13 cellular contexts compared by ENCODE assay signal in genomic region chr16:89710709-89711564, GRCh38. TPM values are rescaled to one million over a fixed set of nuclear protein-coding genes. Genes with fewer than 3 reads are reported as not detected.
DNase-seq lines count a peak whose midpoint lies in the region; ATAC-seq and TF ChIP-seq lines count a peak whose summit lies in the region.
"Had no signal": no experiment of that assay in that cellular context is flagged by ENCODE, and none has a peak within 500 bp of the region (broad histone marks: within the 10 kb centered on the region; RNA-seq: fewer than 3 reads in every experiment).

No MANE protein-coding gene starts in this region.

- intact Hi-C loops in right cardiac atrium (cut with DNase I) = no loop called here
- intact Hi-C loops in left cardiac atrium (cut with DNase I) = no loop called here
- intact Hi-C loops in OCI-LY7 (cut with micrococcal nuclease; ENCODE audit: unreplicated experiment) = no loop called here

- 76% methylated on average over 63 of the region's 63 CpGs for WGBS in right cardiac atrium

- BruUV-seq in OCI-LY7 (replicated peaks; lab: Mats Ljungman, UMichigan) = no TSS peak

- no peak for TF ChIP-seq CTCF in OCI-LY7 (conservative IDR thresholded peaks at IDR 0.05; ENCODE audit: low read length)

- H3K4me2 ChIP-seq in OCI-LY7 (ENCODE audit: low read length) = peak overlapping the region; percentile 21; the same call in 1 of the 2 replicates

- no peaks in the 10 kb centered on the region for H4K20me1 ChIP-seq in OCI-LY7 (ENCODE audit: insufficient read depth, low read length)

- no peak overlapping the region for H3K27ac ChIP-seq in right cardiac atrium (ENCODE audit: low read length)
- no peak overlapping the region for H3K27ac ChIP-seq in OCI-LY7 (ENCODE audit: low read depth, low read length, poor library complexity, severe bottlenecking)
- H3K27ac ChIP-seq: cardiac muscle cell, PC-9, SJSA1 had no signal

- no peaks in the 10 kb centered on the region for H3K9me3 ChIP-seq in right cardiac atrium (ENCODE audit: control insufficient read depth, low read length)
- no peaks in the 10 kb centered on the region for H3K9me3 ChIP-seq in OCI-LY7 (ENCODE audit: low read length)
- H3K9me3 ChIP-seq: SJSA1 had no signal

- peak; percentile 2 to 10 for ATAC-seq in right cardiac atrium
- no peak for ATAC-seq in left cardiac atrium
- ATAC-seq in GM21619 (IDR thresholded peaks at IDR 0.05; ENCODE audit: unreplicated experiment) = no peak
- ATAC-seq in HG03108 (IDR thresholded peaks at IDR 0.05; ENCODE audit: unreplicated experiment) = no peak

- DNase-seq in right cardiac atrium = peak in 1 of 3 donors; percentile 55
- no peak for DNase-seq in left cardiac atrium
- no peak for DNase-seq in OCI-LY7 (ENCODE audit: low spot score)
- peak; percentile 45 for DNase-seq in islet precursor cell
- DNase-seq in HT-29 (ENCODE audit: low spot score) = no peak
- no peak for DNase-seq in activated naive CD4-positive, alpha-beta T cell treated with Interleukin-2 at 50 U/mL for 16 hours
- DNase-seq: NCI-H1417 treated with DMSO at 0.1 percent for 48 hours, NCI-H748 treated with DMSO at 0.1 percent for 48 hours had no signal

- CTCF ChIA-PET in OCI-LY7 (lab: Charles Lee; ENCODE audit: unreplicated experiment) = no interaction called here

- peaks cover 16% of the 10 kb centered on the region for H3K36me3 ChIP-seq in OCI-LY7 (ENCODE audit: insufficient read depth, low read length)
- H3K36me3 ChIP-seq: cardiac muscle cell, SJSA1 had no signal

- H3K4me1 ChIP-seq in right cardiac atrium (ENCODE audit: control insufficient read depth, insufficient read depth, low read length) (no peaks in the 10 kb centered on the region), OCI-LY7 (ENCODE audit: insufficient read depth, low read length, poor library complexity, severe bottlenecking) (peaks cover 5% of the 10 kb centered on the region)

- no peak overlapping the region for H3K4me3 ChIP-seq in right cardiac atrium (ENCODE audit: low read length)
- no peak overlapping the region for H3K4me3 ChIP-seq in OCI-LY7 (ENCODE audit: low read depth, low read length, poor library complexity, severe bottlenecking)
- H3K4me3 ChIP-seq: SJSA1 had no signal

- no peaks in the 10 kb centered on the region for H3K27me3 ChIP-seq in right cardiac atrium (ENCODE audit: control insufficient read depth, insufficient read depth)
- H3K27me3 ChIP-seq: cardiac muscle cell, SJSA1 had no signal

- no peaks in the 10 kb centered on the region for H3K79me2 ChIP-seq in OCI-LY7 (ENCODE audit: insufficient read depth, low read depth, low read length)

- no peaks in the 10 kb centered on the region for H3K9me2 ChIP-seq in OCI-LY7 (ENCODE audit: insufficient read depth, low read length)

- POLR2A ChIA-PET in OCI-LY7 (lab: Charles Lee) = no interaction called here

- no peak overlapping the region for H2AFZ ChIP-seq in OCI-LY7 (ENCODE audit: low read length)

RNA-seq across cellular contexts. Expression of gene SPATA2L, which starts 9.4 kb away (rescaled TPM):
- total RNA-seq in right cardiac atrium = 1 to 10 TPM; 2.3 to 5.2 (median 3.6) TPM
- polyA plus RNA-seq in right cardiac atrium = 3.1 TPM
- 1 to 10 TPM; 4.5 to 7.1 TPM for total RNA-seq in left cardiac atrium
- total RNA-seq in OCI-LY7 (2014; rRNA removed; shearing (Covaris generic)) = 5.6 and 13.1 TPM in 2 replicates
- 6.7 and 7.2 TPM in 2 replicates for total RNA-seq in OCI-LY7 (2022)
- total RNA-seq in HT-29 (2014; rRNA removed; shearing (Covaris generic)) = 71.3 and 83.7 TPM in 2 replicates

RNA-seq across cellular contexts. Expression of gene VPS9D1, which starts 9.8 kb away (rescaled TPM):
- total RNA-seq in right cardiac atrium (10 to 100 TPM; 10.6 to 16.3 (median 14.8) TPM), left cardiac atrium (10 to 100 TPM; 11.6 to 12.6 TPM), OCI-LY7 (2022) (4.6 and 4.7 TPM in 2 replicates)
- 18.4 TPM for polyA plus RNA-seq in right cardiac atrium
- total RNA-seq in OCI-LY7 (2014; rRNA removed; shearing (Covaris generic)) = 2.0 and 3.1 TPM in 2 replicates
- 11.7 and 19.1 TPM in 2 replicates for total RNA-seq in HT-29 (2014; rRNA removed; shearing (Covaris generic))

RNA-seq across cellular contexts. Expression of gene ZNF276, which starts 10.4 kb away (rescaled TPM):
- total RNA-seq in right cardiac atrium (10 to 100 TPM; 12.4 to 16.2 (median 14.9) TPM), left cardiac atrium (10 to 100 TPM; 11.9 to 18.2 TPM), OCI-LY7 (2022) (30.0 and 30.8 TPM in 2 replicates)
- 12.1 TPM for polyA plus RNA-seq in right cardiac atrium
- 27.4 and 31.0 TPM in 2 replicates for total RNA-seq in OCI-LY7 (2014; rRNA removed; shearing (Covaris generic))
- 48.0 and 48.3 TPM in 2 replicates for total RNA-seq in HT-29 (2014; rRNA removed; shearing (Covaris generic))

RNA-seq across cellular contexts. Expression of gene CDK10, which starts 24.4 kb away (rescaled TPM):
- 10 to 100 TPM; 21.4 to 29.7 (median 26.9) TPM for total RNA-seq in right cardiac atrium
- polyA plus RNA-seq in right cardiac atrium = 25.7 TPM
- total RNA-seq in left cardiac atrium = 10 to 100 TPM; 22.6 to 28.0 TPM
- total RNA-seq in OCI-LY7 (2014; rRNA removed; shearing (Covaris generic)) = 88.4 and 98.6 TPM in 2 replicates
- total RNA-seq in OCI-LY7 (2022) = 129 and 130 TPM in 2 replicates
- 107 and 116 TPM in 2 replicates for total RNA-seq in HT-29 (2014; rRNA removed; shearing (Covaris generic))

RNA-seq across cellular contexts. Expression of gene SPATA33, which starts 53.3 kb away (rescaled TPM):
- 1 to 10 TPM; 1.4 to 5.3 (median 3.3) TPM for total RNA-seq in right cardiac atrium
- polyA plus RNA-seq in right cardiac atrium = 2.4 TPM
- 1 to 10 TPM; 2.4 to 3.6 TPM for total RNA-seq in left cardiac atrium
- 8.6 and 9.4 TPM in 2 replicates for total RNA-seq in OCI-LY7 (2014; rRNA removed; shearing (Covaris generic))
- 17.3 and 18.2 TPM in 2 replicates for total RNA-seq in OCI-LY7 (2022)
- 12.5 and 17.1 TPM in 2 replicates for total RNA-seq in HT-29 (2014; rRNA removed; shearing (Covaris generic))

Comparison
In these comparisons a context has a peak if more than half of its experiments do, and no peak if none do; other contexts are left out.
1. ATAC-seq: peak in right cardiac atrium (2 of 2); none in left cardiac atrium (0 of 2), GM21619 (single experiment) and HG03108 (single experiment).